ENCODE assay signal across 8 cellular contexts in the genomic region with DNA sequence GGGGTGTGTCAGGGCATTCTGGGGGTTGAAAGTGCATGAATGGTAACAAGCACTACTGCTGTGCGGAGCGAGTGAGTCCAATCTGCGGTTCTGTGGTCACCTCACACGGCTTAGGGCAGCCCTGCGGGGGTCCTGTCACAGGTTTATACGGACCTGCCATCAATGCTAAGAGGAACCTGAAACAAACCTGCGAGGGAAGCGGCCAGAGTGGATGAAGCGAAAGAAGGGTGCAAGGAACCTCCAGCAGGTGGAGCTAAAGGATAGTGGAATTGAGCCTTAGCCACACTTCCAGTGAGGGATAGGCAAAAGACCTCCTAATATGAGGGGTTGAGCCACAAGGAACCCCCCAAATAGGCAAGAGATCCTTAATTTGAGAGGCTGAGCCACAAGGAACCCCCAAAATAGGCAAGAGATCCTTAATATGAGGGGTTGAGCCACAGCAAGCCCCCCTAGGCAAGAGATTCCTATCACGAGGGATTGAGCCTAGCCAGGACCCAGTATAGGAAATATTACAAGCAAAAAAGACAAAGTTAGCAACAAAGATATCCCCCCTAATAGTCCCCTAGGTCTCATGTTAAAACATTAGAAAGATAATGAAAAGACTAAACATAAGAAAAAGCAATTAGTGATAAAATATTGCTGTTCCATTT. TPM values are rescaled to one million over a fixed set of nuclear protein-coding genes. Genes with fewer than 3 reads are reported as not detected.
DNase-seq lines count a peak whose midpoint lies in the region; ATAC-seq and TF ChIP-seq lines count a peak whose summit lies in the region.

No MANE protein-coding gene starts in this region.

- DNase-seq in SIG-M5 treated with dmso at 0.1 percent for 504 hours (lab: John Stamatoyannopoulos, UW; ENCODE audit: unreplicated experiment) (peak; percentile 8), SIG-M5 (lab: John Stamatoyannopoulos, UW) (no peak), NCI-H446 treated with DMSO at 0.1 percent for 48 hours (lab: John Stamatoyannopoulos, UW) (peak; percentile 2), choroid plexus epithelial cell (ENCODE audit: low read depth) (peak; percentile 73)
- DNase-seq in activated CD4-positive, alpha-beta T cell treated with anti-CD3 and anti-CD28 coated beads for 4 hours: peak; percentile 53 to 68
- peak; percentile 45 for DNase-seq in stimulated activated CD8-positive, alpha-beta memory T cell treated with anti-CD3 and anti-CD28 coated beads, Interleukin-12 subunit alpha, Interleukin-12 subunit beta, amount 100 ng/mL, for 1 hour (ENCODE audit: low read depth)

- WGBS in liver: 17% methylated on average over 10 of the region's 10 CpGs

- no peaks in the 10 kb centered on the region for H3K9me3 ChIP-seq in liver (ENCODE audit: control insufficient read depth in 4 of 4, low read length in 3 of 4)

- H3K9ac ChIP-seq in liver (ENCODE audit: low read depth in 1 of 2, low read length in 2 of 2): no peak overlapping the region

- no peak overlapping the region for H3K27ac ChIP-seq in liver (ENCODE audit: low read depth in 1 of 2, low read length in 2 of 2)

- ATAC-seq in GM21723 (IDR thresholded peaks at IDR 0.05; ENCODE audit: unreplicated experiment): no peak

- H3K36me3 ChIP-seq in liver (ENCODE audit: control insufficient read depth in 4 of 4, insufficient read depth in 3 of 4, low read depth in 1 of 4, low read length in 3 of 4): no peaks in the 10 kb centered on the region

- H3K27me3 ChIP-seq in liver (ENCODE audit: control insufficient read depth in 4 of 4, insufficient read depth in 4 of 4, low read length in 3 of 4): no peaks in the 10 kb centered on the region

- H3K4me3 ChIP-seq in choroid plexus epithelial cell (ENCODE audit: low read depth, low read length): no peak overlapping the region
- H3K4me3 ChIP-seq in liver (ENCODE audit: low read depth in 1 of 3, low read length in 3 of 3): no peak overlapping the region

- peak; percentile 92 to 96 for TF ChIP-seq RAD21 in liver (IDR thresholded peaks at IDR 0.05)

- H3K4me1 ChIP-seq in liver (ENCODE audit: control insufficient read depth in 4 of 4, insufficient read depth in 4 of 4, low read length in 3 of 4): peaks cover 0 to 3% (median 0%) of the 10 kb centered on the region in 4 donors

- TF ChIP-seq CTCF in choroid plexus epithelial cell (conservative IDR thresholded peaks at IDR 0.05; ENCODE audit: low read depth, low read length): peak; percentile 87
- TF ChIP-seq CTCF in liver (IDR thresholded peaks at IDR 0.05; ENCODE audit: low read depth, low read length, missing input control): peak; percentile 86

TF ChIP-seq in liver, 16 proteins besides CTCF, POLR2A, EP300 and RAD21:
- TF ChIP-seq FOXA1 (IDR thresholded peaks at IDR 0.05) (no peak), HNF4A (conservative IDR thresholded peaks at IDR 0.05) (no peak), YY1 (IDR thresholded peaks at IDR 0.05) (no peak), NR2F2 (IDR thresholded peaks at IDR 0.05) (no peak), HNF4G (IDR thresholded peaks at IDR 0.05) (no peak), MAX (IDR thresholded peaks at IDR 0.05) (no peak), ATF3 (IDR thresholded peaks at IDR 0.05) (no peak), FOXA2 (IDR thresholded peaks at IDR 0.05) (no peak), JUND (IDR thresholded peaks at IDR 0.05) (no peak), RXRA (IDR thresholded peaks at IDR 0.05) (no peak), TAF1 (conservative IDR thresholded peaks at IDR 0.05) (no peak)

RNA-seq across cellular contexts. Expression of gene ZNF69, which starts 6.3 kb away (rescaled TPM):
- 10 to 100 TPM; 11.8 to 12.0 TPM for total RNA-seq in liver
- polyA plus RNA-seq in liver: 1 to 10 TPM; 2.5 to 5.9 TPM

RNA-seq across cellular contexts. Expression of gene ZNF439, which starts 32.8 kb away (rescaled TPM):
- 1 to 10 TPM; 2.0 to 2.4 TPM for total RNA-seq in liver
- under 1 TPM; 0.33 to 0.61 TPM for polyA plus RNA-seq in liver

RNA-seq across cellular contexts. Expression of gene ZNF700, which starts 43.6 kb away (rescaled TPM):
- 10 to 100 TPM in 1 of 2 donors, 1 to 10 TPM in 1; 8.9 to 13.7 TPM for total RNA-seq in liver
- 1 to 10 TPM; 3.1 to 4.5 TPM for polyA plus RNA-seq in liver
